26 cellular contexts compared by ENCODE assay signal in genomic region chr12:104809706-104810385, GRCh38.
"Had no signal": no experiment of that assay in that cellular context is flagged by ENCODE, and none has a peak within 500 bp of the region (broad histone marks: within the 10 kb centered on the region; RNA-seq: fewer than 3 reads in every experiment).

No MANE protein-coding gene starts in this region.

- H3K4me3 ChIP-seq: cardiac muscle cell, PC-9 had no signal

- H3K4me2 ChIP-seq: PC-9 had no signal

- H3K27me3 ChIP-seq: cardiac muscle cell had no signal

- DNase-seq: activated CD4-positive, alpha-beta memory T cell treated with anti-CD3 and anti-CD28 coated beads, Interleukin-2, amount 10 ng/mL, durations not matched to agents 7 days and 5 days; activated CD4-positive, alpha-beta T cell treated with anti-CD3 and anti-CD28 coated beads, Interleukin-2, amount 50 U/mL, for 1 hour; activated CD4-positive, CD25-positive, alpha-beta regulatory T cell; activated gamma-delta T cell; activated naive CD4-positive, alpha-beta T cell treated with anti-CD3 and anti-CD28 coated beads for 36 hours; activated T-cell treated with anti-CD3 and anti-CD28 coated beads for 4 hours; activated T-cell treated with anti-CD3 and anti-CD28 coated beads, Interleukin-2, amount 50 U/mL, for 48 hours; amygdala; Kasumi-1; MV-4-11; NCI-H1092 treated with DMSO at 0.1 percent for 48 hours; NCI-H1417 treated with DMSO at 0.1 percent for 48 hours; NCI-H1694; NCI-H2029 treated with DMSO at 0.1 percent for 48 hours; NCI-H345; NCI-H510A; NCI-H526 treated with DMSO at 0.1 percent for 48 hours; PC-9; SHP77 treated with DMSO at 0.1 percent for 48 hours; T-helper 17 cell; T-helper 9 cell had no signal

- ATAC-seq: activated T-helper 17 cell treated with anti-CD3 and anti-CD28 coated beads, Interleukin-2, amount 50 U/mL, for 72 hours; T-helper 17 cell had no signal

- H3K27me3 Mint-ChIP-seq: activated CD4-positive, alpha-beta memory T cell treated with anti-CD3 and anti-CD28 coated beads, Interleukin-2, amount 10 ng/mL, durations not matched to agents 7 days and 5 days; activated T-helper 17 cell treated with anti-CD3 and anti-CD28 coated beads, Interleukin-2, amount 50 U/mL, for 72 hours; brain; T-helper 17 cell had no signal

- H3K27ac Mint-ChIP-seq: activated CD4-positive, alpha-beta memory T cell treated with anti-CD3 and anti-CD28 coated beads, Interleukin-2, amount 10 ng/mL, durations not matched to agents 7 days and 5 days; activated naive CD4-positive, alpha-beta T cell treated with anti-CD3 and anti-CD28 coated beads for 36 hours; activated naive CD8-positive, alpha-beta T cell; activated T-helper 17 cell treated with anti-CD3 and anti-CD28 coated beads, Interleukin-2, amount 50 U/mL, for 72 hours; brain; T-helper 17 cell had no signal

- H3K4me1 Mint-ChIP-seq: activated CD4-positive, alpha-beta memory T cell treated with anti-CD3 and anti-CD28 coated beads, Interleukin-2, amount 10 ng/mL, durations not matched to agents 7 days and 5 days; activated T-helper 17 cell treated with anti-CD3 and anti-CD28 coated beads, Interleukin-2, amount 50 U/mL, for 72 hours; brain; T-helper 17 cell had no signal

- H3K36me3 ChIP-seq: cardiac muscle cell had no signal

- H3K4me3 Mint-ChIP-seq: activated CD4-positive, alpha-beta memory T cell treated with anti-CD3 and anti-CD28 coated beads, Interleukin-2, amount 10 ng/mL, durations not matched to agents 7 days and 5 days; activated naive CD4-positive, alpha-beta T cell treated with anti-CD3 and anti-CD28 coated beads for 36 hours; activated naive CD8-positive, alpha-beta T cell; activated T-helper 17 cell treated with anti-CD3 and anti-CD28 coated beads, Interleukin-2, amount 50 U/mL, for 72 hours; brain; T-helper 17 cell had no signal

- FAIRE-seq: astrocyte had no signal

- H3K27ac ChIP-seq: cardiac muscle cell, PC-9 had no signal

- H2AFZ ChIP-seq: PC-9 had no signal

- H3K9me3 Mint-ChIP-seq: activated CD4-positive, alpha-beta memory T cell treated with anti-CD3 and anti-CD28 coated beads, Interleukin-2, amount 10 ng/mL, durations not matched to agents 7 days and 5 days; activated T-helper 17 cell treated with anti-CD3 and anti-CD28 coated beads, Interleukin-2, amount 50 U/mL, for 72 hours; brain had no signal
